23 cellular contexts compared by ENCODE assay signal in the genomic region with DNA sequence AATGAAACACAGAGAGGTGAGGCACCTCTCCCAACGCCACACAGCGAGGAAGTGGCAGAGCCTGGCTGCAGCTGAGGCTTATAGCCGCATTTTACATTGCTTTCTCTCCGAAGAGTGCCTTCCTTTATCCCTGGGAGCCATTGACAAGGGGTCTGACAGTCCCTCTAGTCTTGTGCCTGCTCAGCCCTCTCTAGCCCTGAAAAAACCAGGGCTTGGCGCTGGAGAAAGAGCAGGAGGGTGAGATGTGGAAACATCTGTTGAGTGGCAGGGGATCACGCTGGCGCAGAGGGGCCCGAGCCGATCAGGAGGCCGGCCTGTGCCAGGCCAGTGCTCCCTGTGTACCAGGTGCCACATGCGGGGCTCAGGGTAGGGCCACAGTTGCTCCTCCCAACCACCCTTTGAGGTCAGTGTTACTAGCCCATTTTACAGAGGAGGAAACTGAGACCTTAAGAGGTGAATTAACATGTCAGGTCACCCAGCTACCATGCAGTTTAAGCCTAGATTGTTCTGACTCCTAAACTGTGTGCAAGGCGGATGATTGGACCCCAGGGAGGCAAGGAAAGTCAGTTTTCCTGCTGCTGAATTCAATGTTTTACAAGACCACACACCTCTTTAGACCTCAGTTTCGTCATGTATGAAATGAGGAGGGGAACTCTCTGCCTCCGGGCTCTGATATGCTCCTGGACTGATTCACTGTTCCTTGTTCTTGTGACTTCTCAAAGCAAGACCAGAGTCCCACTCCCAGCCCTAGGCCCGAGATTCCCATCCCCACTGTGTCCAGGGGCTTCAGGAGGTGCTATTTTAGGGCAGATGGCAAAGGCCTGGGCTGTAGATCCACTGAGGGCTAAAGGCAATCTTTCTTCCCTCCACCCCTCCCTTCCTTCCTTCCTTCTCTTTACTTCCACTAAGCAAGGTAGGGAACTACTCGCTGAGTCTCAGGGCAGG. TPM values are rescaled to one million over a fixed set of nuclear protein-coding genes. Genes with fewer than 3 reads are reported as not detected.
DNase-seq lines count a peak whose midpoint lies in the region; ATAC-seq and FAIRE-seq lines count a peak whose summit lies in the region.
"Had no signal": no experiment of that assay in that cellular context is flagged by ENCODE, and none has a peak within 500 bp of the region (broad histone marks: within the 10 kb centered on the region; RNA-seq: fewer than 3 reads in every experiment).

No MANE protein-coding gene starts in this region.

- H3K36me3 Mint-ChIP-seq in activated CD4-positive, alpha-beta T cell treated with anti-CD3 and anti-CD28 coated beads, Interleukin-2, amount 10 ng/mL, durations not matched to agents 7 days and 5 days (ENCODE audit: low read depth) = peaks cover 68% of the 10 kb centered on the region
- H3K36me3 Mint-ChIP-seq in activated T-helper 2 cell treated with anti-CD3 and anti-CD28 coated beads, Interferon-gamma antibody, Interleukin-2, Interleukin-4, amounts not matched to agents 10 μg/mL and 5 μg/mL and 100 μg/mL, durations not matched to agents 14 hours and 24 hours and 36 hours (ENCODE audit: low read depth) = peaks cover 89% of the 10 kb centered on the region
- H3K36me3 Mint-ChIP-seq: naive B cell had no signal

- POLR2A ChIA-PET in activated CD4-positive, alpha-beta T cell treated with anti-CD3 and anti-CD28 coated beads, Interleukin-2, amount 10 ng/mL, durations not matched to agents 7 days and 5 days (lab: Charles Lee) = no interaction called here

- peak overlapping the region; percentile 68 for H3K27ac Mint-ChIP-seq in activated CD4-positive, alpha-beta T cell treated with anti-CD3 and anti-CD28 coated beads, Interleukin-2, amount 10 ng/mL, durations not matched to agents 7 days and 5 days
- H3K27ac Mint-ChIP-seq in activated T-helper 2 cell treated with anti-CD3 and anti-CD28 coated beads, Interferon-gamma antibody, Interleukin-2, Interleukin-4, amounts not matched to agents 10 μg/mL and 5 μg/mL and 100 μg/mL, durations not matched to agents 14 hours and 24 hours and 36 hours = peak overlapping the region; percentile 91
- H3K27ac Mint-ChIP-seq: dendritic cell treated with granulocyte-macrophage colony-stimulating factor and Interleukin-4, amounts not matched to agents 40 ng/mL and 50 ng/mL, for 4 days; GM23338 had no signal

- peaks cover 94% of the 10 kb centered on the region for H3K4me1 Mint-ChIP-seq in activated CD4-positive, alpha-beta T cell treated with anti-CD3 and anti-CD28 coated beads, Interleukin-2, amount 10 ng/mL, durations not matched to agents 7 days and 5 days
- peaks cover 79% of the 10 kb centered on the region for H3K4me1 Mint-ChIP-seq in activated T-helper 2 cell treated with anti-CD3 and anti-CD28 coated beads, Interferon-gamma antibody, Interleukin-2, Interleukin-4, amounts not matched to agents 10 μg/mL and 5 μg/mL and 100 μg/mL, durations not matched to agents 14 hours and 24 hours and 36 hours (ENCODE audit: low read depth)
- H3K4me1 Mint-ChIP-seq: GM23338 had no signal

- FAIRE-seq in GM19239 (lab: Jason Lieb, UNC) (peak; percentile 86), small intestine (lab: Jason Lieb, UNC) (no peak)
- FAIRE-seq: A549 had no signal

- WGBS in small intestine, 3 donors = 76 to 87% (median 86%) methylated on average over 16 of the region's 16 CpGs

- DNase-seq in activated CD4-positive, alpha-beta T cell treated with anti-CD3 and anti-CD28 coated beads, Interleukin-2, amount 10 ng/mL, durations not matched to agents 7 days and 5 days = no peak
- DNase-seq in activated CD4-positive, alpha-beta T cell treated with anti-CD3 and anti-CD28 coated beads, Interleukin-2, amount 50 U/mL, for 48 hours = no peak
- DNase-seq in GM19239 (ENCODE audit: insufficient read length, low spot score) (no peak), small intestine (no peak), retina (no peak), NK-92 (lab: John Stamatoyannopoulos, UW; ENCODE audit: unreplicated experiment) (no peak)
- DNase-seq in activated T-helper 2 cell treated with anti-CD3 and anti-CD28 coated beads, Interferon-gamma antibody, Interleukin-2, Interleukin-4, amounts not matched to agents 10 μg/mL and 5 μg/mL and 100 μg/mL, durations not matched to agents 14 hours and 24 hours and 36 hours (ENCODE audit: low spot score) = no peak
- DNase-seq: activated CD4-positive, alpha-beta T cell treated with anti-CD3 and anti-CD28 coated beads for 1 hour; Kasumi-1; lower lobe of right lung; naive B cell; NCI-H1436; NK-92 treated with Interleukin-12 subunit alpha and Interleukin-12 subunit beta, amount 100 ng/mL, for 24 hours; Right ventricle myocardium superior; stimulated activated naive CD4-positive, alpha-beta T cell; T-helper 9 cell had no signal

- H3K27me3 ChIP-seq in small intestine (ENCODE audit: control insufficient read depth in 2 of 2, insufficient read depth in 2 of 2, low read length in 2 of 2) = no peaks in the 10 kb centered on the region
- H3K27me3 ChIP-seq: upper lobe of left lung had no signal

- no peaks in the 10 kb centered on the region for H3K27me3 Mint-ChIP-seq in activated CD4-positive, alpha-beta T cell treated with anti-CD3 and anti-CD28 coated beads, Interleukin-2, amount 10 ng/mL, durations not matched to agents 7 days and 5 days
- no peaks in the 10 kb centered on the region for H3K27me3 Mint-ChIP-seq in activated T-helper 2 cell treated with anti-CD3 and anti-CD28 coated beads, Interferon-gamma antibody, Interleukin-2, Interleukin-4, amounts not matched to agents 10 μg/mL and 5 μg/mL and 100 μg/mL, durations not matched to agents 14 hours and 24 hours and 36 hours (ENCODE audit: low read depth)
- H3K27me3 Mint-ChIP-seq: naive B cell had no signal

- H3K4me3 ChIP-seq in small intestine (ENCODE audit: low read depth in 1 of 2, low read length in 2 of 2) = no peak overlapping the region
- H3K4me3 ChIP-seq: A549, GM23338, lower lobe of right lung, prostate gland, upper lobe of left lung had no signal

- peak overlapping the region; percentile 32 to 42 for H3K27ac ChIP-seq in small intestine (ENCODE audit: low read depth in 1 of 2, low read length in 1 of 2)
- H3K27ac ChIP-seq: A549, lower lobe of right lung, prostate gland, upper lobe of left lung had no signal

- CTCF ChIA-PET in activated CD4-positive, alpha-beta T cell treated with anti-CD3 and anti-CD28 coated beads, Interleukin-2, amount 10 ng/mL, durations not matched to agents 7 days and 5 days (lab: Charles Lee) = interaction anchor here (0.9 to 1.3 kb wide), 4 partner anchors 9 to 80 kb away, joined by 3 read pairs; no protein-coding TSS in a partner anchor

- intact Hi-C loops in activated T-helper 2 cell treated with anti-CD3 and anti-CD28 coated beads, Interferon-gamma antibody, Interleukin-2, Interleukin-4, amounts not matched to agents 10 μg/mL and 5 μg/mL and 100 μg/mL, durations not matched to agents 14 hours and 24 hours and 36 hours (cut with micrococcal nuclease) = loop anchor here (10.0 kb wide), 1 partner anchor 277 kb away; a partner anchor contains a TSS

- no peaks in the 10 kb centered on the region for H3K36me3 ChIP-seq in small intestine (ENCODE audit: control insufficient read depth in 2 of 2, insufficient read depth in 2 of 2, low read length in 2 of 2)
- H3K36me3 ChIP-seq: lower lobe of right lung, prostate gland, upper lobe of left lung had no signal

- H3K9me3 ChIP-seq in small intestine (ENCODE audit: control insufficient read depth, low read depth) = no peaks in the 10 kb centered on the region
- H3K9me3 ChIP-seq: A549, lower lobe of right lung, prostate gland, upper lobe of left lung had no signal

- ATAC-seq in HG02678 (IDR thresholded peaks at IDR 0.05; ENCODE audit: unreplicated experiment) = no peak
- ATAC-seq: A549, esophagus mucosa, GM23338, lower lobe of right lung had no signal

- H3K4me1 ChIP-seq in small intestine (ENCODE audit: control insufficient read depth in 2 of 2, insufficient read depth in 1 of 2, low read depth in 1 of 2, low read length in 1 of 2) = no peaks in the 10 kb centered on the region
- H3K4me1 ChIP-seq: A549, lower lobe of right lung, prostate gland, upper lobe of left lung had no signal

- H3K9me3 Mint-ChIP-seq in activated CD4-positive, alpha-beta T cell treated with anti-CD3 and anti-CD28 coated beads, Interleukin-2, amount 10 ng/mL, durations not matched to agents 7 days and 5 days = no peaks in the 10 kb centered on the region
- H3K9me3 Mint-ChIP-seq in activated T-helper 2 cell treated with anti-CD3 and anti-CD28 coated beads, Interferon-gamma antibody, Interleukin-2, Interleukin-4, amounts not matched to agents 10 μg/mL and 5 μg/mL and 100 μg/mL, durations not matched to agents 14 hours and 24 hours and 36 hours = no peaks in the 10 kb centered on the region
- H3K9me3 Mint-ChIP-seq: dendritic cell treated with granulocyte-macrophage colony-stimulating factor and Interleukin-4, amounts not matched to agents 40 ng/mL and 50 ng/mL, for 4 days; GM23338; naive B cell had no signal

- H3K4me3 Mint-ChIP-seq in activated CD4-positive, alpha-beta T cell treated with anti-CD3 and anti-CD28 coated beads, Interleukin-2, amount 10 ng/mL, durations not matched to agents 7 days and 5 days = peak overlapping the region; percentile 48
- peak overlapping the region; percentile 72 for H3K4me3 Mint-ChIP-seq in activated T-helper 2 cell treated with anti-CD3 and anti-CD28 coated beads, Interferon-gamma antibody, Interleukin-2, Interleukin-4, amounts not matched to agents 10 μg/mL and 5 μg/mL and 100 μg/mL, durations not matched to agents 14 hours and 24 hours and 36 hours (ENCODE audit: low read depth)
- H3K4me3 Mint-ChIP-seq: dendritic cell treated with granulocyte-macrophage colony-stimulating factor and Interleukin-4, amounts not matched to agents 40 ng/mL and 50 ng/mL, for 4 days; GM23338 had no signal

RNA-seq across cellular contexts. Expression of a gene that starts 28.0 kb away (rescaled TPM):
- 100 to 1,000 TPM; 108 to 125 TPM for total RNA-seq in activated CD4-positive, alpha-beta T cell treated with anti-CD3 and anti-CD28 coated beads, Interleukin-2, amount 10 ng/mL, durations not matched to agents 7 days and 5 days
- total RNA-seq in activated T-helper 2 cell treated with anti-CD3 and anti-CD28 coated beads, Interferon-gamma antibody, Interleukin-2, Interleukin-4, amounts not matched to agents 10 μg/mL and 5 μg/mL and 100 μg/mL, durations not matched to agents 14 hours and 24 hours and 36 hours = 129 and 135 TPM in 2 replicates
- 1 to 10 TPM; 1.1 to 5.4 (median 2.2) TPM for polyA plus RNA-seq in small intestine
